9 cellular contexts compared by ENCODE assay signal in the genomic region with DNA sequence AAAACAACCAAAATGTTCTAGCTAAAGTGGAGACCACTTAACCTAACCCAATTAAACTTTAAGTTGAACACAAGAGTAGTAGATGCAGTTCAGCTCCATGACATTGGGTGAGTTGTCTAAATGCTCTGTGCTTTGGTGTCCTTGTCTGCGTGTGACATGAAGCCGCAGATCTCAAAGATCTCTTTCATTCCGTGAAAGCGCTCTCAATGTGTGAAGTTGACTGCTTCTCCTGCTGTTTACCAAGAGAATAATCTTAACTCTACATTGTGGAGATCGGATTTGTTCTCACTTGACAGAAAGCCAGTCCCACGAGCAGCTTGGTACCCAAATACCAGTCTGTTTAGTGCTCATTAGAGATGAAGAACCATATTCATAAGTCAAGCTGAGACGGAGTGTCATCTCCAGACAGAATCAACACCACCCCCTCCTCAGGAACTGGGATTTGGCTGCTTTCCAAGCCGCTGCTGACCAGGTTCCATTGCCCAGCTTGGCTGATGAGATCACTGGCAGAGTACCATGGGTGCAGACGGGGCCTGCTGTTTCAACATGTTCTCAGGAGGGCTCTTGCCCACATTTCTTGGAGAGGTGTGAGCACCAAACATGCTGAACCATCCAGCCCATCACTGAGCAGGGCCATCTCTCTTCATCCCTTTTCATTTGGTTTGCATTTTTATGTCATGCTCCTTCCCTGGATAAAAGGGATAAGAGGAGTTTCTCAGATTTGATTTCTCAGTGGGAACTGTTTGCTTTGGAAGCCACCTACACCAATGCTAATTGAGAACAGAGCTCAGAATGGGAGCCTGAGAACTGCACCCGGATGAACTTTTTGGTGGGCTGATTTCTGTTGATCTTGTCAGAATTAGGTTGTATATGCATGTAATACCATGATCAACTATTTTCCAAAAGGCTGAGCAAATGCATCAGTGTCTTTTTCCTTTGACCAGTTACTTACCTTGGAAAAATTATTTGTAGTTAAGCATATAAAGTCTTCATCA.
DNase-seq lines count a peak whose midpoint lies in the region; ATAC-seq and TF ChIP-seq lines count a peak whose summit lies in the region.
"Had no signal": no experiment of that assay in that cellular context is flagged by ENCODE, and none has a peak within 500 bp of the region (broad histone marks: within the 10 kb centered on the region; RNA-seq: fewer than 3 reads in every experiment).

No MANE protein-coding gene starts in this region.

- H3K4me3 ChIP-seq in breast epithelium, result peak overlapping the region; percentile 46 to 73 (median 60)
- H3K4me3 ChIP-seq in liver (ENCODE audit: low read depth in 1 of 3, low read length in 3 of 3), result no peak overlapping the region
- H3K4me3 ChIP-seq in upper lobe of right lung, result peak overlapping the region; percentile 51

- no peak for TF ChIP-seq RAD21 in liver (IDR thresholded peaks at IDR 0.05)

- 73% methylated on average over 10 of the region's 10 CpGs for WGBS in liver

- H3K27me3 ChIP-seq in breast epithelium, result no peaks in the 10 kb centered on the region
- no peaks in the 10 kb centered on the region for H3K27me3 ChIP-seq in liver (ENCODE audit: control insufficient read depth in 4 of 4, insufficient read depth in 4 of 4, low read length in 3 of 4)
- no peaks in the 10 kb centered on the region for H3K27me3 ChIP-seq in upper lobe of right lung

- intact Hi-C loops in breast epithelium (cut with DNase I; ENCODE audit: low total_unique reads) (no loop called here), upper lobe of right lung (cut with DNase I) (no loop called here)

- TF ChIP-seq POLR2A in breast epithelium (IDR thresholded peaks at IDR 0.05), result no peak

- no peak for ATAC-seq in upper lobe of right lung
- no peak for ATAC-seq in HG03108 (IDR thresholded peaks at IDR 0.05; ENCODE audit: unreplicated experiment)

- TF ChIP-seq CTCF in breast epithelium (IDR thresholded peaks at IDR 0.05) (no peak), liver (IDR thresholded peaks at IDR 0.05; ENCODE audit: low read depth, low read length, missing input control) (no peak), upper lobe of right lung (IDR thresholded peaks at IDR 0.05) (no peak)

- H3K9ac ChIP-seq in liver (ENCODE audit: low read depth in 1 of 2, low read length in 2 of 2), result no peak overlapping the region

- H3K27ac ChIP-seq in breast epithelium (peak overlapping the region; percentile 84 to 90), liver (ENCODE audit: low read depth in 1 of 2, low read length in 2 of 2) (peak overlapping the region; percentile 92 to 93), upper lobe of right lung (no peak overlapping the region)

- DNase-seq in NCI-H2029 (lab: John Stamatoyannopoulos, UW), result peak; percentile 7
- no peak for DNase-seq in NCI-H2029 treated with DMSO at 0.1 percent for 48 hours (lab: John Stamatoyannopoulos, UW)
- DNase-seq in breast epithelium (ENCODE audit: low spot score in 2 of 2), result peak in 1 of 2 donors; percentile 51
- DNase-seq in upper lobe of right lung, result no peak
- no peak for DNase-seq in LoVo (ENCODE audit: low spot score)
- DNase-seq in GM19240 (ENCODE audit: insufficient read length, low spot score), result no peak
- DNase-seq: CD4-positive, CD25-positive, alpha-beta regulatory T cell had no signal

- H3K4me1 ChIP-seq in breast epithelium (peaks cover 0 to 6% of the 10 kb centered on the region in 2 donors), liver (ENCODE audit: control insufficient read depth in 4 of 4, insufficient read depth in 4 of 4, low read length in 3 of 4) (peaks cover 5 to 40% (median 19%) of the 10 kb centered on the region in 4 donors), upper lobe of right lung (peaks cover 8% of the 10 kb centered on the region)

- peaks cover 0 to 4% of the 10 kb centered on the region in 2 donors for H3K9me3 ChIP-seq in breast epithelium
- H3K9me3 ChIP-seq in liver (ENCODE audit: control insufficient read depth in 4 of 4, low read length in 3 of 4), result peaks cover 0 to 2% (median 0%) of the 10 kb centered on the region in 4 donors
- H3K9me3 ChIP-seq in upper lobe of right lung, result no peaks in the 10 kb centered on the region

- H3K36me3 ChIP-seq in breast epithelium, result no peaks in the 10 kb centered on the region
- no peaks in the 10 kb centered on the region for H3K36me3 ChIP-seq in liver (ENCODE audit: control insufficient read depth in 4 of 4, insufficient read depth in 3 of 4, low read depth in 1 of 4, low read length in 3 of 4)
- no peaks in the 10 kb centered on the region for H3K36me3 ChIP-seq in upper lobe of right lung

TF ChIP-seq in liver, 16 proteins besides CTCF, POLR2A, EP300 and RAD21:
- TF ChIP-seq, protein P1, sequence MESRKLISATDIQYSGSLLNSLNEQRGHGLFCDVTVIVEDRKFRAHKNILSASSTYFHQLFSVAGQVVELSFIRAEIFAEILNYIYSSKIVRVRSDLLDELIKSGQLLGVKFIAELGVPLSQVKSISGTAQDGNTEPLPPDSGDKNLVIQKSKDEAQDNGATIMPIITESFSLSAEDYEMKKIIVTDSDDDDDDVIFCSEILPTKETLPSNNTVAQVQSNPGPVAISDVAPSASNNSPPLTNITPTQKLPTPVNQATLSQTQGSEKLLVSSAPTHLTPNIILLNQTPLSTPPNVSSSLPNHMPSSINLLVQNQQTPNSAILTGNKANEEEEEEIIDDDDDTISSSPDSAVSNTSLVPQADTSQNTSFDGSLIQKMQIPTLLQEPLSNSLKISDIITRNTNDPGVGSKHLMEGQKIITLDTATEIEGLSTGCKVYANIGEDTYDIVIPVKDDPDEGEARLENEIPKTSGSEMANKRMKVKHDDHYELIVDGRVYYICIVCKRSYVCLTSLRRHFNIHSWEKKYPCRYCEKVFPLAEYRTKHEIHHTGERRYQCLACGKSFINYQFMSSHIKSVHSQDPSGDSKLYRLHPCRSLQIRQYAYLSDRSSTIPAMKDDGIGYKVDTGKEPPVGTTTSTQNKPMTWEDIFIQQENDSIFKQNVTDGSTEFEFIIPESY (IDR thresholded peaks at IDR 0.05), result no peak
- TF ChIP-seq SP1 (IDR thresholded peaks at IDR 0.05) (no peak), HNF4A (conservative IDR thresholded peaks at IDR 0.05) (no peak), FOXA1 (IDR thresholded peaks at IDR 0.05) (no peak), JUND (IDR thresholded peaks at IDR 0.05) (no peak), TAF1 (conservative IDR thresholded peaks at IDR 0.05) (no peak)
- TF ChIP-seq, protein P2, sequence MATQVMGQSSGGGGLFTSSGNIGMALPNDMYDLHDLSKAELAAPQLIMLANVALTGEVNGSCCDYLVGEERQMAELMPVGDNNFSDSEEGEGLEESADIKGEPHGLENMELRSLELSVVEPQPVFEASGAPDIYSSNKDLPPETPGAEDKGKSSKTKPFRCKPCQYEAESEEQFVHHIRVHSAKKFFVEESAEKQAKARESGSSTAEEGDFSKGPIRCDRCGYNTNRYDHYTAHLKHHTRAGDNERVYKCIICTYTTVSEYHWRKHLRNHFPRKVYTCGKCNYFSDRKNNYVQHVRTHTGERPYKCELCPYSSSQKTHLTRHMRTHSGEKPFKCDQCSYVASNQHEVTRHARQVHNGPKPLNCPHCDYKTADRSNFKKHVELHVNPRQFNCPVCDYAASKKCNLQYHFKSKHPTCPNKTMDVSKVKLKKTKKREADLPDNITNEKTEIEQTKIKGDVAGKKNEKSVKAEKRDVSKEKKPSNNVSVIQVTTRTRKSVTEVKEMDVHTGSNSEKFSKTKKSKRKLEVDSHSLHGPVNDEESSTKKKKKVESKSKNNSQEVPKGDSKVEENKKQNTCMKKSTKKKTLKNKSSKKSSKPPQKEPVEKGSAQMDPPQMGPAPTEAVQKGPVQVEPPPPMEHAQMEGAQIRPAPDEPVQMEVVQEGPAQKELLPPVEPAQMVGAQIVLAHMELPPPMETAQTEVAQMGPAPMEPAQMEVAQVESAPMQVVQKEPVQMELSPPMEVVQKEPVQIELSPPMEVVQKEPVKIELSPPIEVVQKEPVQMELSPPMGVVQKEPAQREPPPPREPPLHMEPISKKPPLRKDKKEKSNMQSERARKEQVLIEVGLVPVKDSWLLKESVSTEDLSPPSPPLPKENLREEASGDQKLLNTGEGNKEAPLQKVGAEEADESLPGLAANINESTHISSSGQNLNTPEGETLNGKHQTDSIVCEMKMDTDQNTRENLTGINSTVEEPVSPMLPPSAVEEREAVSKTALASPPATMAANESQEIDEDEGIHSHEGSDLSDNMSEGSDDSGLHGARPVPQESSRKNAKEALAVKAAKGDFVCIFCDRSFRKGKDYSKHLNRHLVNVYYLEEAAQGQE (IDR thresholded peaks at IDR 0.05), result no peak
- TF ChIP-seq, protein P3, sequence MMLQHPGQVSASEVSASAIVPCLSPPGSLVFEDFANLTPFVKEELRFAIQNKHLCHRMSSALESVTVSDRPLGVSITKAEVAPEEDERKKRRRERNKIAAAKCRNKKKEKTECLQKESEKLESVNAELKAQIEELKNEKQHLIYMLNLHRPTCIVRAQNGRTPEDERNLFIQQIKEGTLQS (IDR thresholded peaks at IDR 0.05), result no peak
- TF ChIP-seq, protein P4, sequence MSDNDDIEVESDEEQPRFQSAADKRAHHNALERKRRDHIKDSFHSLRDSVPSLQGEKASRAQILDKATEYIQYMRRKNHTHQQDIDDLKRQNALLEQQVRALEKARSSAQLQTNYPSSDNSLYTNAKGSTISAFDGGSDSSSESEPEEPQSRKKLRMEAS (IDR thresholded peaks at IDR 0.05), result no peak

Comparison
In these comparisons a context has a peak if more than half of its experiments do, and no peak if none do; other contexts are left out.
1. H3K4me3 ChIP-seq: peak in breast epithelium (3 of 3) and upper lobe of right lung (single experiment); none in liver (0 of 3).